9 cellular contexts compared by ENCODE assay signal in the genomic region with DNA sequence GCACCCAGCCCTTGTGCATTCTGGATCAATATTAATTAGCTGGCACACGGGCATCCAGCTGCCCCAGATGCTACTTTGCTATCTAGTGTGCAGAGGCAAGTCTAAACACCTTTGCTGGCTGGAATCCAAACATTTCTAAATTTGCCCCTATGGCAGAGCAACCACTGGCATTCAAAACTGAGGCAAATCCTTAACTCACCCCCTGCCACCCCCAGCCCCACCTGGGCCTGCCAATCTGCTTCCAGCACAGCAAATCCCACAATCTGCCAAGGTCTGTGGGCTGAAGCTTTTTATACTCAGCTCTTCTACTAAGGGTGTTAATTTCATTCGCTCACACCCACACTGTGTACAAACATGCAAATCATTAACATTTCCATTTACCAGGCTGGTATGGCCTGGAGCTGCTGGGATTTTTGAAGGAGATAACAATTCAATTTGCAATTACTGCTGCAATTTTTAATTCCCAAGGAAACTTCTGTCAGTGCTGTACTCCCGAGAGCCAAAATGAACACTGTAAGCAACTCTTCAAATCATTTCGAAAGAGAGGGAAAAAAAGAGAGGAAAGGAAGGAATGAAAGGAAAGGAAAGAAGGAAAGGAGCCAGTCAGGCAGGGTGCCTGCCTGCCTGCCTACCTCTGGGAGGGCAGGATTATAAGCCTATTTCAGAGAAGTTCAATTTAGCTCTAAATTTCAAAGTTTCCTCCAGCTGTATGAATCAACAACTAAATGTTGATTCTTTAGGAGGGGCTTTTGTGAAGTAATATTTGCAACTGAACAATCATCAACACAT. TPM values are rescaled to one million over a fixed set of nuclear protein-coding genes. Genes with fewer than 3 reads are reported as not detected.
DNase-seq lines count a peak whose midpoint lies in the region; ATAC-seq, FAIRE-seq and TF ChIP-seq lines count a peak whose summit lies in the region.
"Had no signal": no experiment of that assay in that cellular context is flagged by ENCODE, and none has a peak within 500 bp of the region (broad histone marks: within the 10 kb centered on the region; RNA-seq: fewer than 3 reads in every experiment).

No MANE protein-coding gene starts in this region.

- WGBS in H1 (ENCODE audit: extremely low coverage in 1 of 2, insufficient coverage in 1 of 2, insufficient read length in 1 of 2, insufficient replicate concordance in 2 of 2, low coverage in 1 of 2, low lambda C conversion rate in 2 of 2, missing lambda C conversion rate in 1 of 2), 2 experiments, result 70% methylated on average over 4 of the region's 4 CpGs; no CpG with 5 or more reads in 1 of the 2 experiments

- H3K27me3 Mint-ChIP-seq in progenitor cell of endocrine pancreas, result no peaks in the 10 kb centered on the region

- TF ChIP-seq POLR2A in H1 (IDR thresholded peaks at IDR 0.05; ENCODE audit: control extremely low read depth in 1 of 2, low read depth in 2 of 2, low read length in 2 of 2) (no peak), gastrocnemius medialis (IDR thresholded peaks at IDR 0.05) (no peak)

- no peak for ATAC-seq in gastrocnemius medialis

- H2AFZ ChIP-seq in H1 (ENCODE audit: low read length), result no peak overlapping the region

- no peak overlapping the region for H3K56ac ChIP-seq in H1 (replicated peaks; ENCODE audit: insufficient read length, low read depth, low read length)

- DNase-seq in NCI-H2107 treated with DMSO at 0.1 percent for 48 hours (lab: John Stamatoyannopoulos, UW; ENCODE audit: unreplicated experiment), result peak; percentile 48
- DNase-seq in NCI-H2107 (lab: John Stamatoyannopoulos, UW), result no peak
- peak; percentile 83 for DNase-seq in NCI-H345 (lab: John Stamatoyannopoulos, UW)
- DNase-seq in H1 (ENCODE audit: low read depth in 1 of 2, low spot score in 2 of 2), result no peak
- no peak for DNase-seq in gastrocnemius medialis
- DNase-seq in progenitor cell of endocrine pancreas (ENCODE audit: low spot score, unreplicated experiment), result no peak
- no peak for DNase-seq in posterior vena cava (ENCODE audit: low spot score)
- no peak for DNase-seq in AML-193 (lab: John Stamatoyannopoulos, UW)
- DNase-seq: stimulated activated CD4-positive, alpha-beta T cell treated with anti-CD3 and anti-CD28 coated beads, Interleukin-12 subunit alpha, Interleukin-12 subunit beta, amount 100 ng/mL, for 4 hours had no signal

- no peak for TF ChIP-seq RAD21 in H1 (IDR thresholded peaks at IDR 0.05 in 1 of 2, conservative IDR thresholded peaks at IDR 0.05 in 1 of 2; ENCODE audit: low read depth in 2 of 2, low read length in 2 of 2)

- H3K14ac ChIP-seq in H1 (ENCODE audit: insufficient read length), result no peak overlapping the region

- no peak for FAIRE-seq in H1 (lab: Jason Lieb, UNC)

- H3K79me1 ChIP-seq in H1 (ENCODE audit: low read depth, low read length), result peaks cover 3% of the 10 kb centered on the region

- CTCF ChIA-PET in H1 (lab: Charles Lee; ENCODE audit: partially characterized antibody), result interaction anchor here (0.7 to 1.7 kb wide), 6 partner anchors 9 to 564 kb away, joined by 3 to 7 read pairs (median 4); no protein-coding TSS in a partner anchor

- no peak overlapping the region for H3K23ac ChIP-seq in H1 (ENCODE audit: insufficient read length)

- no peak overlapping the region for H3K27ac ChIP-seq in H1 (ENCODE audit: low read depth, low read length)
- H3K27ac ChIP-seq in gastrocnemius medialis, result peak overlapping the region; percentile 75 to 88 (median 80)

- no peaks in the 10 kb centered on the region for H4K20me1 ChIP-seq in H1 (replicated peaks in 1 of 2; ENCODE audit: control insufficient read depth in 1 of 2, insufficient read depth in 2 of 2, low read length in 2 of 2)

- H3K23me2 ChIP-seq in H1 (ENCODE audit: low read depth, low read length), result no peaks in the 10 kb centered on the region

- H3K4me2 ChIP-seq in H1 (ENCODE audit: insufficient read depth in 1 of 2, low read depth in 2 of 2, low read length in 2 of 2), result no peak overlapping the region

- H3K27me3 ChIP-seq in H1 (replicated peaks in 1 of 4; ENCODE audit: control insufficient read depth in 3 of 4, extremely low read depth in 1 of 4, insufficient read depth in 3 of 4, low read length in 3 of 4) (no peaks in the 10 kb centered on the region), gastrocnemius medialis (no peaks in the 10 kb centered on the region)

- H3K36me3 Mint-ChIP-seq in progenitor cell of endocrine pancreas (ENCODE audit: insufficient read depth), result no peaks in the 10 kb centered on the region

- no peak overlapping the region for H4K5ac ChIP-seq in H1 (ENCODE audit: insufficient read length, low read depth, low read length)

- H3K4me1 Mint-ChIP-seq in progenitor cell of endocrine pancreas (ENCODE audit: low read depth), result peaks cover 57% of the 10 kb centered on the region

- in situ Hi-C loops in gastrocnemius medialis (cut with MboI; ENCODE audit: low sequenced_read_pairs in 4 of 4), result no loop called here

- H2BK15ac ChIP-seq in H1 (ENCODE audit: low read length), result no peak overlapping the region

- no peak overlapping the region for H3K4ac ChIP-seq in H1 (replicated peaks; ENCODE audit: insufficient read length, low read depth, low read length)

- H3K18ac ChIP-seq in H1 (ENCODE audit: extremely low read depth, low read length), result no peak overlapping the region

- H4K91ac ChIP-seq in H1 (replicated peaks; ENCODE audit: insufficient read length, low read length), result no peak overlapping the region

- H2BK120ac ChIP-seq in H1 (replicated peaks; ENCODE audit: low read depth, low read length), result no peak overlapping the region

- H2BK12ac ChIP-seq in H1 (ENCODE audit: low read depth, low read length), result no peak overlapping the region

- no peak for TF ChIP-seq EP300 in H1 (IDR thresholded peaks at IDR 0.05; ENCODE audit: borderline replicate concordance in 1 of 2, low read depth in 2 of 2, low read length in 2 of 2)

- H3K9ac ChIP-seq in H1 (replicated peaks in 1 of 4; ENCODE audit: extremely low read depth in 1 of 4, low read depth in 3 of 4, low read length in 3 of 4), result no peak overlapping the region; a peak in 2 of 7 replicates

- no peak overlapping the region for H3K4me3 ChIP-seq in H1 (ENCODE audit: extremely low read depth in 1 of 4, insufficient read depth in 2 of 4, low read depth in 3 of 4, low read length in 4 of 4)
- H3K4me3 ChIP-seq in gastrocnemius medialis, result peak overlapping the region in 1 of 4 donors; percentile 0

- no peak overlapping the region for H2BK20ac ChIP-seq in H1 (ENCODE audit: low read length)

- peaks cover 0 to 73% of the 10 kb centered on the region in 2 experiments; a peak in 2 of 4 replicates for H3K79me2 ChIP-seq in H1 (ENCODE audit: control insufficient read depth in 1 of 2, insufficient read depth in 2 of 2, low read length in 2 of 2)

- no peaks in the 10 kb centered on the region for H3K9me3 Mint-ChIP-seq in progenitor cell of endocrine pancreas (ENCODE audit: low read depth)

- H3K4me3 Mint-ChIP-seq in progenitor cell of endocrine pancreas (ENCODE audit: low read depth), result no peak overlapping the region

- H3K9me3 ChIP-seq in H1 (ENCODE audit: insufficient read depth in 2 of 2, low read depth in 1 of 2, low read length in 1 of 2) (no peaks in the 10 kb centered on the region), gastrocnemius medialis (no peaks in the 10 kb centered on the region)

- TF ChIP-seq CTCF in H1 (IDR thresholded peaks at IDR 0.05; ENCODE audit: control extremely low read depth in 1 of 3, insufficient read depth in 1 of 3, low read depth in 1 of 3, low read length in 3 of 3), result no peak
- no peak for TF ChIP-seq CTCF in gastrocnemius medialis (IDR thresholded peaks at IDR 0.05 in 4 of 5, conservative IDR thresholded peaks at IDR 0.05 in 1 of 5)
- TF ChIP-seq CTCF in progenitor cell of endocrine pancreas (IDR thresholded peaks at IDR 0.05; ENCODE audit: unreplicated experiment), result no peak

- no peak overlapping the region for H2AK5ac ChIP-seq in H1 (ENCODE audit: low read depth, low read length)

- POLR2A ChIA-PET in H1 (lab: Charles Lee; ENCODE audit: partially characterized antibody), result interaction anchor here (0.5 kb wide), 1 partner anchor 123 kb away, joined by 3 read pairs; no protein-coding TSS in a partner anchor

- H3K27ac Mint-ChIP-seq in progenitor cell of endocrine pancreas, result no peak overlapping the region

- no peak overlapping the region for H4K8ac ChIP-seq in H1 (ENCODE audit: extremely low read depth, insufficient read depth, low read length)

- H3K36me3 ChIP-seq in H1 (ENCODE audit: control insufficient read depth in 2 of 4, insufficient read depth in 4 of 4, low read length in 3 of 4) (no peaks in the 10 kb centered on the region), gastrocnemius medialis (no peaks in the 10 kb centered on the region)

- intact Hi-C loops in gastrocnemius medialis (cut with DNase I; ENCODE audit: low total_unique reads), result no loop called here
- intact Hi-C loops in posterior vena cava (cut with DNase I), result no loop called here

- 0 out of 2 replicates have a peak overlapping the region, but pooled peaks have one; percentile 28 for H2BK5ac ChIP-seq in H1 (ENCODE audit: low read depth, low read length)

- H3K4me1 ChIP-seq in H1 (replicated peaks in 1 of 4; ENCODE audit: control insufficient read depth in 3 of 4, insufficient read depth in 4 of 4, low read length in 3 of 4) (peaks cover 2 to 24% (median 14%) of the 10 kb centered on the region in 4 experiments), gastrocnemius medialis (peaks cover 60 to 84% of the 10 kb centered on the region in 2 donors)

TF ChIP-seq in H1, 55 proteins besides CTCF, POLR2A, EP300 and RAD21 (continues in another document):
- TF ChIP-seq BCL11A (IDR thresholded peaks at IDR 0.05; ENCODE audit: low read depth in 2 of 2, low read length in 2 of 2) (no peak), KDM5A (IDR thresholded peaks at IDR 0.05; ENCODE audit: low read length) (no peak), HDAC2 (IDR thresholded peaks at IDR 0.05; ENCODE audit: borderline replicate concordance in 1 of 2, low read depth in 2 of 2, low read length in 2 of 2) (no peak), KDM1A (IDR thresholded peaks at IDR 0.05; ENCODE audit: borderline replicate concordance, low read length) (no peak), JUN (IDR thresholded peaks at IDR 0.05; ENCODE audit: low read depth, low read length) (no peak)

RNA-seq across cellular contexts. Expression of gene RAPGEF1, which starts 35.5 kb away (rescaled TPM):
- total RNA-seq in H1 (2021; fragmentation: NEBNext Ultra II Directional; extraction: Animal tissue kit (Norgen Biotek cat#: 25700)), result 73.8 and 78.9 TPM in 2 replicates
- 29.7 and 38.2 TPM in 2 replicates for polyA plus RNA-seq in H1 (2011; rRNA removed)
- 28.4 TPM for polyA plus RNA-seq in H1 (2011; cell fraction: cytosol; rRNA removed)
- polyA plus RNA-seq in H1 (2011; cell fraction: nucleus; rRNA removed), result 54.3 TPM
- 39.8 to 47.1 TPM (median 45.5 TPM) in 4 replicates for polyA plus RNA-seq in H1 (2012, experiment 1 of 2)
- polyA plus RNA-seq in H1 (2012, experiment 2 of 2), result 36.6 TPM
- polyA plus RNA-seq in H1 (2013, experiment 1 of 2), result 43.6 TPM
- polyA plus RNA-seq in H1 (2013, experiment 2 of 2), result 46.5 TPM
- 30.4 and 36.4 TPM in 2 replicates for polyA minus RNA-seq in H1 (2011; rRNA and poly(A)+ RNA removed)
- 22.6 TPM for polyA minus RNA-seq in H1 (2011; cell fraction: cytosol; rRNA and poly(A)+ RNA removed)
- 22.7 TPM for polyA minus RNA-seq in H1 (2011; cell fraction: nucleus; rRNA and poly(A)+ RNA removed)
- total RNA-seq in gastrocnemius medialis (100 to 1,000 TPM; 123 to 296 (median 217) TPM), progenitor cell of endocrine pancreas (57.3 and 62.8 TPM in 2 replicates), posterior vena cava (10 to 100 TPM; 74.5 to 90.8 TPM)

Comparison
In these comparisons a context has a peak if more than half of its experiments do, and no peak if none do; other contexts are left out.
1. DNase-seq: peak in NCI-H2107 treated with DMSO at 0.1 percent for 48 hours (single experiment) and NCI-H345 (single experiment); none in NCI-H2107 (single experiment), H1 (0 of 2), gastrocnemius medialis (0 of 2), progenitor cell of endocrine pancreas (single experiment), posterior vena cava (single experiment) and AML-193 (0 of 2).